ENCODE assay signal across 1 cellular context in genomic region chr3:19950316-19950715, GRCh38.
TF ChIP-seq lines count a peak whose summit lies in the region.

No MANE protein-coding gene starts in this region.

TF ChIP-seq in GM12878, 131 proteins besides CTCF, POLR2A, EP300 and RAD21:
- TF ChIP-seq CHD2 (IDR thresholded peaks at IDR 0.05; ENCODE audit: borderline replicate concordance, low read depth, low read length) = no peak
- no peak for TF ChIP-seq RBBP5 (conservative IDR thresholded peaks at IDR 0.05)
